ENCODE assay signal across 8 cellular contexts in the genomic region with DNA sequence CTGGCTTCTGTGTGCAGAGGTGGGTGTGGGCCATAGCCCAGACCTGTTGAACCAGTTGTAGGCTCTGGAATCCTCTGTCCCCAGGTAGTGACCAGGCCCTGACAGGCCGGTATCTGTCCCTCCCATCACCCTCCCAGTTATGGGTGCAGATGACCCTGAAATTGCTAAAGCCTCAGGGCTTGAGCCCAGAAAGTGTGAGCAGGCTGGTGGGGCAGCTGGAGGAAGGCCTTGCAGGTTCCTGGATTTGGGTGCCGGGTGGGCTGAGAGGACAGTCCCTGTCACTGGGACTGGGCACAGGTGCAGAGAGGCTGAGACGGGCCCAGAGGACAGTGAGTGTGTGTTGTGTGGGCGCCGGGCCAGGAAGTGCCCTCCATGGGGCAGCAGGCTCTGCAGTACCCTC. TPM values are rescaled to one million over a fixed set of nuclear protein-coding genes. Genes with fewer than 3 reads are reported as not detected.
DNase-seq lines count a peak whose midpoint lies in the region; ATAC-seq and TF ChIP-seq lines count a peak whose summit lies in the region.
"Not testable (repeated sequence)": the region's sequence is repeated elsewhere in the genome, so short reads cannot be mapped to it uniquely, and the experiment has no call there.

No MANE protein-coding gene starts in this region.

- not testable (repeated sequence) for H3K4me3 Mint-ChIP-seq in Caco-2 (ENCODE audit: unreplicated experiment)

- CTCF ChIA-PET in Caco-2 (lab: Charles Lee); RWPE1 (lab: Yijun Ruan, JAX): not testable (repeated sequence)

- not testable (repeated sequence) for H3K36me3 Mint-ChIP-seq in Caco-2 (ENCODE audit: insufficient read depth, unreplicated experiment)

- TF ChIP-seq CTCF in Caco-2 (IDR thresholded peaks at IDR 0.05; ENCODE audit: insufficient read depth in 1 of 2, low read depth in 1 of 2, low read length in 1 of 2, severe bottlenecking in 1 of 2, unreplicated experiment in 1 of 2); RWPE1 (conservative IDR thresholded peaks at IDR 0.05; ENCODE audit: low read depth); right atrium auricular region (IDR thresholded peaks at IDR 0.05); lung (IDR thresholded peaks at IDR 0.05; ENCODE audit: control extremely low read depth, extremely low read depth); upper lobe of left lung (IDR thresholded peaks at IDR 0.05): not testable (repeated sequence)

- H3K27ac Mint-ChIP-seq in Caco-2 (ENCODE audit: unreplicated experiment): peak overlapping the region; percentile 8

- intact Hi-C loops in Caco-2 (cut with micrococcal nuclease; ENCODE audit: unreplicated experiment); posterior vena cava (cut with DNase I): not testable (repeated sequence)

- H3K36me3 ChIP-seq in Caco-2 (ENCODE audit: control insufficient read depth, insufficient read depth, low read length); right atrium auricular region; lung (ENCODE audit: control insufficient read depth in 2 of 2, insufficient read depth in 2 of 2, low read length in 2 of 2); upper lobe of left lung: not testable (repeated sequence)

- TF ChIP-seq POLR2A in upper lobe of left lung (IDR thresholded peaks at IDR 0.05): not testable (repeated sequence)

- POLR2A ChIA-PET in Caco-2 (lab: Charles Lee): interaction anchor here (0.6 kb wide), 1 partner anchor 10 kb away, joined by 4 read pairs; a partner anchor contains a TSS
- POLR2A ChIA-PET in RWPE1 (lab: Yijun Ruan, JAX; ENCODE audit: low non-redundant PET): interaction anchor here (1.0 kb wide), 1 partner anchor 10 kb away, joined by 3 read pairs; a partner anchor contains a TSS

- DNase-seq in Caco-2 (peak in 1 of 2 experiments; percentile 56), posterior vena cava (ENCODE audit: low spot score) (peak; percentile 70), upper lobe of left lung (peak in 1 of 2 donors; percentile 74)
- DNase-seq in RWPE1 (ENCODE audit: low spot score); caudate nucleus (lab: John Stamatoyannopoulos, UW); right atrium auricular region (ENCODE audit: low spot score); lung (ENCODE audit: low spot score): not testable (repeated sequence)

- H3K4me3 ChIP-seq in Caco-2 (ENCODE audit: low read depth, low read length); right atrium auricular region; lung; upper lobe of left lung: not testable (repeated sequence)

- BruUV-seq in Caco-2 (replicated peaks; lab: Mats Ljungman, UMichigan): not testable (repeated sequence)

- not testable (repeated sequence) for H3K9me3 ChIP-seq in Caco-2; right atrium auricular region; lung (ENCODE audit: control insufficient read depth in 2 of 2, insufficient read depth in 1 of 2, low read length in 1 of 2); upper lobe of left lung

- not testable (repeated sequence) for H3K27me3 Mint-ChIP-seq in Caco-2 (ENCODE audit: insufficient read depth, unreplicated experiment)

- H3K4me1 ChIP-seq in Caco-2: not testable (repeated sequence)
- peaks cover 0 to 80% of the 10 kb centered on the region in 2 donors for H3K4me1 ChIP-seq in right atrium auricular region
- peaks cover 0 to 16% of the 10 kb centered on the region in 2 donors for H3K4me1 ChIP-seq in lung (ENCODE audit: control insufficient read depth in 2 of 2, insufficient read depth in 2 of 2, low read length in 2 of 2)
- peaks cover 12 to 37% (median 25%) of the 10 kb centered on the region in 4 donors for H3K4me1 ChIP-seq in upper lobe of left lung

- not testable (repeated sequence) for H3K27me3 ChIP-seq in Caco-2 (replicated peaks; ENCODE audit: control insufficient read depth, insufficient read depth, low read length); right atrium auricular region; lung (ENCODE audit: control insufficient read depth, insufficient read depth); upper lobe of left lung

- H3K4me1 Mint-ChIP-seq in Caco-2 (ENCODE audit: low read depth, unreplicated experiment): not testable (repeated sequence)

- not testable (repeated sequence) for TF ChIP-seq EP300 in upper lobe of left lung (IDR thresholded peaks at IDR 0.05)

- H3K27ac ChIP-seq in RWPE1 (peak overlapping the region; percentile 66), caudate nucleus (ENCODE audit: low read depth, low read length) (peak overlapping the region; percentile 16), right atrium auricular region (peak overlapping the region; percentile 80 to 83), lung (ENCODE audit: low read depth in 1 of 2, low read length in 1 of 2) (peak overlapping the region; percentile 4 to 47), upper lobe of left lung (peak overlapping the region in 3 of 4 donors; percentile 19 to 70 (median 64))

- ATAC-seq in esophagus mucosa (peak; percentile 76), upper lobe of left lung (ENCODE audit: low FRiP score in 2 of 2) (peak in 1 of 2 donors; percentile 22)
- not testable (repeated sequence) for ATAC-seq in lung (ENCODE audit: insufficient read depth, low FRiP score)

- not testable (repeated sequence) for H3K9me3 Mint-ChIP-seq in Caco-2 (ENCODE audit: unreplicated experiment)

- 70 to 73% methylated on average over 3 to 5 of the region's 5 CpGs for WGBS in lung, 2 donors
- 60 to 80% methylated on average over 1 of the region's 5 CpGs for WGBS in upper lobe of left lung, 2 donors

RNA-seq across cellular contexts. Expression of a gene that starts 10.0 kb away (rescaled TPM):
- total RNA-seq in Caco-2 (2022) (11.2 and 11.5 TPM in 2 replicates), esophagus mucosa (54.2 TPM), right atrium auricular region (100 to 1,000 TPM in 1 of 2 donors, 10 to 100 TPM in 1; 67.5 to 103 TPM), lung (10 to 100 TPM; 31.5 to 31.9 TPM), posterior vena cava (10 to 100 TPM; 36.8 to 44.6 TPM), upper lobe of left lung (10 to 100 TPM; 20.6 to 47.9 (median 34.0) TPM)
- 10 to 100 TPM; 23.6 to 38.3 TPM for polyA plus RNA-seq in lung

Comparison
In these comparisons a context has a peak if more than half of its experiments do, and no peak if none do; other contexts are left out.
1. H3K27ac ChIP-seq: peak in every context shown above with its lines; median percentile 82 in right atrium auricular region; 66 in RWPE1; 64 in upper lobe of left lung; 26 in lung; 16 in caudate nucleus.